In genomic region chr3:31016196-31016595, GRCh38 we compare ENCODE assay signal across 22 cellular contexts.
"Had no signal": no experiment of that assay in that cellular context is flagged by ENCODE, and none has a peak within 500 bp of the region (broad histone marks: within the 10 kb centered on the region; RNA-seq: fewer than 3 reads in every experiment).

No MANE protein-coding gene starts in this region.

- H3K36me3 Mint-ChIP-seq: activated naive CD4-positive, alpha-beta T cell treated with anti-CD3 and anti-CD28 coated beads, Interleukin-2, amount 10 ng/mL, durations not matched to agents 7 days and 5 days; activated naive CD4-positive, alpha-beta T cell treated with anti-CD3 and anti-CD28 coated beads, Interleukin-2, amount 50 U/mL, for 72 hours; activated naive CD8-positive, alpha-beta T cell treated with anti-CD3 and anti-CD28 coated beads, Interleukin-2, amount 10 ng/mL, durations not matched to agents 7 days and 5 days had no signal

- H3K4me2 ChIP-seq: hepatocyte had no signal

- H3K27ac ChIP-seq: ascending aorta, brain microvascular endothelial cell, epithelial cell of prostate, gastroesophageal sphincter, heart right ventricle, hepatocyte had no signal

- H3K27ac Mint-ChIP-seq: activated CD4-positive, alpha-beta T cell treated with anti-CD3 and anti-CD28 coated beads, Interleukin-2, amount 10 ng/mL, durations not matched to agents 7 days and 5 days; activated CD8-positive, alpha-beta T cell treated with anti-CD3 and anti-CD28 coated beads for 36 hours; activated naive CD4-positive, alpha-beta T cell treated with anti-CD3 and anti-CD28 coated beads, Interleukin-2, amount 10 ng/mL, durations not matched to agents 7 days and 5 days; activated naive CD4-positive, alpha-beta T cell treated with anti-CD3 and anti-CD28 coated beads, Interleukin-2, amount 50 U/mL, for 72 hours; activated naive CD8-positive, alpha-beta T cell treated with anti-CD3 and anti-CD28 coated beads, Interleukin-2, amount 10 ng/mL, durations not matched to agents 7 days and 5 days had no signal

- H3K79me2 ChIP-seq: hepatocyte had no signal

- H3K27me3 ChIP-seq: ascending aorta, brain microvascular endothelial cell, gastroesophageal sphincter, heart right ventricle, hepatocyte had no signal

- H3K36me3 ChIP-seq: ascending aorta, brain microvascular endothelial cell, gastroesophageal sphincter, heart right ventricle had no signal

- DNase-seq: activated CD4-positive, alpha-beta T cell treated with anti-CD3 and anti-CD28 coated beads for 1 hour; activated CD4-positive, alpha-beta T cell treated with anti-CD3 and anti-CD28 coated beads for 4 hours; activated CD4-positive, alpha-beta T cell treated with anti-CD3 and anti-CD28 coated beads, Interleukin-2, amount 10 ng/mL, durations not matched to agents 7 days and 5 days; activated CD4-positive, alpha-beta T cell treated with anti-CD3 and anti-CD28 coated beads, Interleukin-2, amount 50 U/mL, for 4 hours; activated CD8-positive, alpha-beta memory T cell treated with anti-CD3 and anti-CD28 coated beads for 24 hours; activated CD8-positive, alpha-beta T cell treated with anti-CD3 and anti-CD28 coated beads for 36 hours; activated gamma-delta T cell; activated naive CD4-positive, alpha-beta T cell; activated naive CD4-positive, alpha-beta T cell treated with anti-CD3 and anti-CD28 coated beads, Interleukin-2, amount 10 ng/mL, durations not matched to agents 7 days and 5 days; activated naive CD8-positive, alpha-beta T cell treated with anti-CD3 and anti-CD28 coated beads, Interleukin-2, amount 10 ng/mL, durations not matched to agents 7 days and 5 days; activated T-cell treated with anti-CD3 and anti-CD28 coated beads, Interleukin-2, amount 50 U/mL, for 48 hours; brain microvascular endothelial cell; caudate nucleus; cortex of kidney; effector CD8-positive, alpha-beta T cell; foreskin melanocyte; heart right ventricle had no signal

- H3K4me3 Mint-ChIP-seq: activated CD4-positive, alpha-beta T cell treated with anti-CD3 and anti-CD28 coated beads, Interleukin-2, amount 10 ng/mL, durations not matched to agents 7 days and 5 days; activated CD8-positive, alpha-beta T cell treated with anti-CD3 and anti-CD28 coated beads for 36 hours; activated naive CD4-positive, alpha-beta T cell treated with anti-CD3 and anti-CD28 coated beads, Interleukin-2, amount 10 ng/mL, durations not matched to agents 7 days and 5 days; activated naive CD8-positive, alpha-beta T cell treated with anti-CD3 and anti-CD28 coated beads, Interleukin-2, amount 10 ng/mL, durations not matched to agents 7 days and 5 days had no signal

- H3K4me1 Mint-ChIP-seq: activated CD4-positive, alpha-beta T cell treated with anti-CD3 and anti-CD28 coated beads, Interleukin-2, amount 10 ng/mL, durations not matched to agents 7 days and 5 days; activated naive CD4-positive, alpha-beta T cell treated with anti-CD3 and anti-CD28 coated beads, Interleukin-2, amount 10 ng/mL, durations not matched to agents 7 days and 5 days; activated naive CD8-positive, alpha-beta T cell treated with anti-CD3 and anti-CD28 coated beads, Interleukin-2, amount 10 ng/mL, durations not matched to agents 7 days and 5 days had no signal

- H3K4me3 ChIP-seq: ascending aorta, gastroesophageal sphincter, heart right ventricle, hepatocyte had no signal

- H3K27me3 Mint-ChIP-seq: activated CD4-positive, alpha-beta T cell treated with anti-CD3 and anti-CD28 coated beads, Interleukin-2, amount 10 ng/mL, durations not matched to agents 7 days and 5 days; activated CD8-positive, alpha-beta T cell treated with anti-CD3 and anti-CD28 coated beads for 36 hours had no signal

- H3K9me3 Mint-ChIP-seq: activated CD4-positive, alpha-beta T cell treated with anti-CD3 and anti-CD28 coated beads, Interleukin-2, amount 10 ng/mL, durations not matched to agents 7 days and 5 days; activated naive CD4-positive, alpha-beta T cell treated with anti-CD3 and anti-CD28 coated beads, Interleukin-2, amount 10 ng/mL, durations not matched to agents 7 days and 5 days had no signal

- H3K9me3 ChIP-seq: ascending aorta, gastroesophageal sphincter had no signal

- ATAC-seq: activated CD8-positive, alpha-beta T cell treated with anti-CD3 and anti-CD28 coated beads for 36 hours; activated naive CD4-positive, alpha-beta T cell treated with anti-CD3 and anti-CD28 coated beads, Interleukin-2, amount 50 U/mL, for 72 hours; gastroesophageal sphincter; heart right ventricle had no signal

- H3K4me1 ChIP-seq: ascending aorta, gastroesophageal sphincter had no signal
